In genomic region chr10:75646931-75647330, GRCh38 we compare ENCODE assay signal across 16 cellular contexts.
A peak's percentile ranks its signal among the peaks of the same experiment; 100 is the strongest.
DNase-seq lines count a peak whose midpoint lies in the region; TF ChIP-seq lines count a peak whose summit lies in the region.
"Had no signal": no experiment of that assay in that cellular context is flagged by ENCODE, and none has a peak within 500 bp of the region (broad histone marks: within the 10 kb centered on the region; RNA-seq: fewer than 3 reads in every experiment).

No MANE protein-coding gene starts in this region.

- whole genome bisulfite sequencing in esophagus muscularis mucosa: 48% methylated on average over 6 of the region's 6 CpGs

- H3K9me3 Mint-ChIP-seq in neural progenitor cell: no peaks in the 10 kb centered on the region

- DNase-seq in NCI-H446 treated with DMSO at 0.1 percent for 48 hours (lab: John Stamatoyannopoulos, UW): peak; percentile 74
- DNase-seq in esophagus muscularis mucosa (ENCODE audit: extremely low spot score): peak; percentile 89
- DNase-seq in neural progenitor cell (ENCODE audit: low spot score): no peak
- DNase-seq in stimulated activated CD4-positive, alpha-beta T cell treated with anti-CD3 and anti-CD28 coated beads, Interleukin-2, amount 100 ng/mL, for 24 hours: no peak
- DNase-seq in NOMO-1 treated with DMSO at 0.1 percent for 48 hours (lab: John Stamatoyannopoulos, UW; ENCODE audit: unreplicated experiment): no peak
- no peak for DNase-seq in SW480 (ENCODE audit: low spot score)
- DNase-seq: C1 segment of cervical spinal cord; Calu3; CD4-positive, alpha-beta memory T cell; COR-L47; DMS53; DMS79 treated with DMSO at 0.1 percent for 48 hours; GF-D8; GM23248; H7; HCEC 1CT had no signal

- H3K79me2 ChIP-seq in neural progenitor cell (ENCODE audit: low read depth): no peaks in the 10 kb centered on the region

- H3K9me3 ChIP-seq in esophagus muscularis mucosa (no peaks in the 10 kb centered on the region), neural progenitor cell (ENCODE audit: low read depth) (no peaks in the 10 kb centered on the region)

- H3K4me1 ChIP-seq in esophagus muscularis mucosa: peaks cover 0 to 40% (median 33%) of the 10 kb centered on the region in 4 donors
- H3K4me1 ChIP-seq in neural progenitor cell: peaks cover 12% of the 10 kb centered on the region

- TF ChIP-seq EP300 in esophagus muscularis mucosa (IDR thresholded peaks at IDR 0.05): no peak

- TF ChIP-seq POLR2A in esophagus muscularis mucosa (IDR thresholded peaks at IDR 0.05; ENCODE audit: low read depth): no peak

- H3K36me3 ChIP-seq in esophagus muscularis mucosa: no peaks in the 10 kb centered on the region
- H3K36me3 ChIP-seq in neural progenitor cell: no peaks in the 10 kb centered on the region

- H3K4me1 Mint-ChIP-seq in neural progenitor cell: peaks cover 17% of the 10 kb centered on the region
- H3K4me1 Mint-ChIP-seq: CD4-positive, alpha-beta memory T cell had no signal

- no peak for TF ChIP-seq CTCF in esophagus muscularis mucosa (IDR thresholded peaks at IDR 0.05)
- TF ChIP-seq CTCF in neural progenitor cell (IDR thresholded peaks at IDR 0.05): no peak

- H2AFZ ChIP-seq in neural progenitor cell (replicated peaks): no peak overlapping the region
- H2AFZ ChIP-seq: GM23248 had no signal

- peak overlapping the region in 1 of 4 donors; percentile 59 for H3K27ac ChIP-seq in esophagus muscularis mucosa (replicated peaks in 1 of 4)
- H3K27ac ChIP-seq in neural progenitor cell: no peak overlapping the region
- H3K27ac ChIP-seq: GM23248 had no signal

- H4K20me1 ChIP-seq in neural progenitor cell (ENCODE audit: low read depth): no peaks in the 10 kb centered on the region

- H3K36me3 Mint-ChIP-seq in neural progenitor cell: no peaks in the 10 kb centered on the region
- H3K36me3 Mint-ChIP-seq: CD4-positive, alpha-beta memory T cell had no signal

- H3K27ac Mint-ChIP-seq in neural progenitor cell: peak overlapping the region; percentile 0
- H3K27ac Mint-ChIP-seq: CD4-positive, alpha-beta memory T cell had no signal

- H3K27me3 Mint-ChIP-seq in neural progenitor cell (ENCODE audit: insufficient read depth, low read depth): peaks cover 9% of the 10 kb centered on the region

- H3K4me3 Mint-ChIP-seq in neural progenitor cell: no peak overlapping the region
- H3K4me3 Mint-ChIP-seq: CD4-positive, alpha-beta memory T cell had no signal

- H3K4me3 ChIP-seq in esophagus muscularis mucosa (no peak overlapping the region), neural progenitor cell (no peak overlapping the region)
- H3K4me3 ChIP-seq: GM23248 had no signal

- H3F3A ChIP-seq in neural progenitor cell (ENCODE audit: low read depth): no peaks in the 10 kb centered on the region

- no peak overlapping the region for H3K9ac ChIP-seq in neural progenitor cell
- H3K9ac ChIP-seq: GM23248 had no signal

- intact Hi-C loops in esophagus muscularis mucosa (cut with DNase I): no loop called here

- no peak overlapping the region for H3K4me2 ChIP-seq in neural progenitor cell

- H3K27me3 ChIP-seq in esophagus muscularis mucosa (no peaks in the 10 kb centered on the region), neural progenitor cell (no peaks in the 10 kb centered on the region)

Comparison
In these comparisons a context has a peak if more than half of its experiments do, and no peak if none do; other contexts are left out.
1. DNase-seq: peak in NCI-H446 treated with DMSO at 0.1 percent for 48 hours (single experiment) and esophagus muscularis mucosa (single experiment); none in neural progenitor cell (single experiment), stimulated activated CD4-positive, alpha-beta T cell treated with anti-CD3 and anti-CD28 coated beads, Interleukin-2, amount 100 ng/mL, for 24 hours (0 of 2), NOMO-1 treated with DMSO at 0.1 percent for 48 hours (single experiment) and SW480 (single experiment).